ENCODE assay signal across 20 cellular contexts in the genomic region with DNA sequence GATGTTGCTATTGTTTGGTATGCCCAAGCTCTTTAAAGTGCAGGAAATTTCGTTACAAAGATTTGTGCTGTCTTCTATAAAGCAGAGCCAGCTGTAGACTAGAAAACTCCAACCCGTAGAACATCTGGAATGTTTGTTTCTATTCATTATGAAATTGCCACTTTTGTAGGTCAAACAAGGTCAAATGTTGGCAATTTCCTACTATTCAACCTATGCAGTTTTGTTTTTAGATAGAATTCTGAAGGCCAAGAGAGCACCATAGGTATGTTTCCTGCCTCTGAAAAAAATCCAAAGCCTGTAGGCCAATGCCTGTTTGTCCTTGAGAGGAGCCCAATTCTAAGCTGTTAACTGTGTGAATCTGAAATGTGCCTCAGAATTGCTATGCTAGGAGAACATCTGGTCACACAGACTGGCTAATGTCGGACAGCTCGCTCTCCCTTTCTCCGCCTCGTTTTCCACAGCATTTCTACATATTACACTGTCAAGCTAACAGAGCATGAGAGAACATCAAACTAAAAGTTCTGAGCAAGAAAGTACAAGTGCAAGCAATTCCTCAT.
"Had no signal": no experiment of that assay in that cellular context is flagged by ENCODE, and none has a peak within 500 bp of the region (broad histone marks: within the 10 kb centered on the region; RNA-seq: fewer than 3 reads in every experiment).

No MANE protein-coding gene starts in this region.

- H3K27me3 ChIP-seq: colonic mucosa, dorsolateral prefrontal cortex, gastroesophageal sphincter, left lung, stomach, transverse colon had no signal

- H3K36me3 ChIP-seq: colonic mucosa, left lung, lower lobe of right lung, stomach, thoracic aorta, transverse colon had no signal

- H3K4me3 ChIP-seq: colonic mucosa, dorsolateral prefrontal cortex, gastroesophageal sphincter, left lung, lower lobe of right lung, stomach, thoracic aorta, transverse colon had no signal

- H3K27me3 Mint-ChIP-seq: memory B cell; natural killer cell treated with Interleukin-12 subunit alpha and Interleukin-12 subunit beta and Interleukin-15 and Interleukin-18, amount 100 ng/mL, for 72 hours had no signal

- H3K36me3 Mint-ChIP-seq: mesothelial cell of epicardium; natural killer cell treated with Interleukin-12 subunit alpha and Interleukin-12 subunit beta and Interleukin-15 and Interleukin-18, amount 100 ng/mL, for 72 hours had no signal

- H3K27ac Mint-ChIP-seq: immature natural killer cell; memory B cell; mesothelial cell of epicardium; natural killer cell treated with Interleukin-12 subunit alpha and Interleukin-12 subunit beta and Interleukin-15 and Interleukin-18, amount 100 ng/mL, for 72 hours had no signal

- H3K27ac ChIP-seq: colonic mucosa, dorsolateral prefrontal cortex, gastroesophageal sphincter, left lung, lower lobe of right lung, stomach, thoracic aorta, transverse colon had no signal

- H3K9me3 Mint-ChIP-seq: immature natural killer cell; memory B cell; mesothelial cell of epicardium; natural killer cell treated with Interleukin-12 subunit alpha and Interleukin-12 subunit beta and Interleukin-15 and Interleukin-18, amount 100 ng/mL, for 72 hours had no signal

- H3K4me1 ChIP-seq: colonic mucosa, gastroesophageal sphincter, left lung, lower lobe of right lung had no signal

- H3K4me1 Mint-ChIP-seq: immature natural killer cell, memory B cell, mesothelial cell of epicardium had no signal

- H3K4me3 Mint-ChIP-seq: immature natural killer cell; memory B cell; mesothelial cell of epicardium; natural killer cell treated with Interleukin-12 subunit alpha and Interleukin-12 subunit beta and Interleukin-15 and Interleukin-18, amount 100 ng/mL, for 72 hours had no signal

- H3K9me3 ChIP-seq: colonic mucosa, gastroesophageal sphincter, left lung, lower lobe of right lung, stomach, thoracic aorta, transverse colon had no signal

- ATAC-seq: esophagus mucosa; gastroesophageal sphincter; left lung; lower lobe of right lung; natural killer cell treated with Interleukin-12 subunit alpha and Interleukin-12 subunit beta and Interleukin-15 and Interleukin-18, amount 100 ng/mL, for 72 hours had no signal

- DNase-seq: colonic mucosa; dorsolateral prefrontal cortex; effector CD8-positive, alpha-beta T cell; glutamatergic neuron; immature natural killer cell; left lung; lower lobe of right lung; occipital lobe; posterior cingulate gyrus; small intestine; stimulated activated CD4-positive, alpha-beta T cell treated with anti-CD3 and anti-CD28 coated beads, Interleukin-12 subunit alpha, Interleukin-12 subunit beta, amount 100 ng/mL, for 4 hours; stimulated activated naive CD4-positive, alpha-beta T cell; stomach; transverse colon had no signal
